In the genomic region with DNA sequence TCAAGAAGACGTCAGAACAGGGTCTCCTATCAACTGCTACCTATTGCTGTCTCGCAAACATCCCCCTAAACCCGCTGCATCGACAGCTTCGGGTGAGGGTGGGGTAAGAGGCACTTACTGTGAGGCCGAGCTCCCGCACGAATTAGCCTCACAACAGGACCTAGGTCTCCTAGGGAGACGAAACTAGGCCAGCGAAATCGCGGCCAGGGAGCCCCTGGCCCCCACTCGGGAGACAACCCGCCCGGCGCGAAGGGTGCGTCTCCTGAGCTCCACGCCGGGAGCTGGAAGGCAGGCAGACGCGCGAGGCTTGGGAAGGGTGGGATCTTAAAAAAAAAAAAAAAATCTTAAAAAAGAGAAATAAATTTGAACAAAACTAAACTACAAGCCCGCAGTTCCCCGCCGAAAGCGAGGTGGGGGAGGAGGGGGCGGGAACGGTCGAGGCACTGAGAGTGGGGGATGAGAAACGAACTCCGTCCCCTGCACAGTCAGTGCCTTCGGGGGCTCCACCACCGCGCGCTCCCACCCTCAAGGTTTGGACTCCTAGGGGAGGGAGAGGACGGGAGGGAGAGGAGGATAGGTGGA, we compare ENCODE assay signal across 11 cellular contexts. TPM values are rescaled to one million over a fixed set of nuclear protein-coding genes. Genes with fewer than 3 reads are reported as not detected.
DNase-seq lines count a peak whose midpoint lies in the region; ATAC-seq and TF ChIP-seq lines count a peak whose summit lies in the region.
"Had no signal": no experiment of that assay in that cellular context is flagged by ENCODE, and none has a peak within 500 bp of the region (broad histone marks: within the 10 kb centered on the region; RNA-seq: fewer than 3 reads in every experiment).

No MANE protein-coding gene starts in this region.

- H3K27me3 ChIP-seq in hepatocyte (peaks cover 99% of the 10 kb centered on the region), prostate gland (replicated peaks; ENCODE audit: insufficient read depth) (no peaks in the 10 kb centered on the region)
- H3K27me3 ChIP-seq: BE2C had no signal

- TF ChIP-seq CTCF in astrocyte of the spinal cord (IDR thresholded peaks at IDR 0.05; ENCODE audit: low read depth, low read length) = no peak
- no peak for TF ChIP-seq CTCF in hepatocyte (IDR thresholded peaks at IDR 0.05; ENCODE audit: poor library complexity)
- TF ChIP-seq CTCF in prostate gland (IDR thresholded peaks at IDR 0.05) = no peak

- no peak overlapping the region for H2AFZ ChIP-seq in hepatocyte

- intact Hi-C loops in prostate gland (cut with DNase I) = loop anchor here (5.0 kb wide), 1 partner anchor 35 kb away; a partner anchor contains a TSS

- no peaks in the 10 kb centered on the region for H3K9me3 ChIP-seq in hepatocyte (ENCODE audit: low read depth)
- H3K9me3 ChIP-seq in prostate gland = no peaks in the 10 kb centered on the region
- H3K9me3 ChIP-seq: BE2C had no signal

- H3K27ac ChIP-seq in hepatocyte (peak overlapping the region; percentile 84), prostate gland (peak overlapping the region; percentile 81 to 83)

- H3K79me2 ChIP-seq in hepatocyte = peaks cover 2% of the 10 kb centered on the region

- in situ Hi-C loops in astrocyte of the spinal cord (cut with HindIII; ENCODE audit: low sequenced_read_pairs) = no loop called here

- no peaks in the 10 kb centered on the region for H3K9me2 ChIP-seq in hepatocyte (replicated peaks; ENCODE audit: insufficient read depth)

- H3K4me2 ChIP-seq in hepatocyte = peak overlapping the region; percentile 93

- H3K4me1 ChIP-seq in hepatocyte (ENCODE audit: insufficient read depth) (peaks cover 34% of the 10 kb centered on the region), prostate gland (replicated peaks) (no peaks in the 10 kb centered on the region)
- H3K4me1 ChIP-seq: BE2C had no signal

- WGBS in hepatocyte (ENCODE audit: low lambda C conversion rate, missing lambda C conversion rate) = 5% methylated on average over 36 of the region's 37 CpGs
- 9% methylated on average over 37 of the region's 37 CpGs for WGBS in prostate gland

- no peak for TF ChIP-seq POLR2A in prostate gland (IDR thresholded peaks at IDR 0.05)

- ATAC-seq in HG02884 (IDR thresholded peaks at IDR 0.05; ENCODE audit: unreplicated experiment) = no peak
- ATAC-seq in HG03520 (IDR thresholded peaks at IDR 0.05; ENCODE audit: unreplicated experiment) = no peak

- H3K36me3 ChIP-seq in hepatocyte (replicated peaks; ENCODE audit: insufficient read depth, low read depth) (no peaks in the 10 kb centered on the region), prostate gland (no peaks in the 10 kb centered on the region)
- H3K36me3 ChIP-seq: BE2C had no signal

- DNase-seq in COR-L47 (lab: John Stamatoyannopoulos, UW) (peak; percentile 88), astrocyte of the spinal cord (ENCODE audit: low read depth, low spot score) (no peak), hepatocyte (ENCODE audit: low spot score) (no peak), prostate gland (ENCODE audit: low spot score) (no peak), epidermal melanocyte (ENCODE audit: insufficient read length, low spot score) (no peak)
- no peak for DNase-seq in stimulated activated CD4-positive, alpha-beta T cell treated with anti-CD3 and anti-CD28 coated beads, Interleukin-1b, Interleukin-23, amount 100 ng/mL, for 48 hours
- DNase-seq: activated naive CD8-positive, alpha-beta T cell treated with anti-CD3 and anti-CD28 coated beads, Interleukin-2, amount 10 ng/mL, durations not matched to agents 7 days and 5 days; BE2C; MM.1S had no signal

- H4K20me1 ChIP-seq in hepatocyte (ENCODE audit: insufficient read depth, poor library complexity, severe bottlenecking) = no peaks in the 10 kb centered on the region

- peak overlapping the region; percentile 34 for H3K4me3 ChIP-seq in astrocyte of the spinal cord (ENCODE audit: low read depth, low read length)
- H3K4me3 ChIP-seq in hepatocyte = peak overlapping the region; percentile 21
- peak overlapping the region; percentile 33 to 45 for H3K4me3 ChIP-seq in prostate gland

RNA-seq across cellular contexts. Expression of a gene that starts 33.0 kb away (rescaled TPM):
- 22.8 and 27.3 TPM in 2 replicates for total RNA-seq in hepatocyte
- 13.4 and 15.2 TPM in 2 replicates for polyA plus RNA-seq in hepatocyte
- 100 to 1,000 TPM; 131 to 165 TPM for total RNA-seq in prostate gland
- total RNA-seq: activated naive CD8-positive, alpha-beta T cell treated with anti-CD3 and anti-CD28 coated beads, Interleukin-2, amount 10 ng/mL, durations not matched to agents 7 days and 5 days had no signal
